In the genomic region with DNA sequence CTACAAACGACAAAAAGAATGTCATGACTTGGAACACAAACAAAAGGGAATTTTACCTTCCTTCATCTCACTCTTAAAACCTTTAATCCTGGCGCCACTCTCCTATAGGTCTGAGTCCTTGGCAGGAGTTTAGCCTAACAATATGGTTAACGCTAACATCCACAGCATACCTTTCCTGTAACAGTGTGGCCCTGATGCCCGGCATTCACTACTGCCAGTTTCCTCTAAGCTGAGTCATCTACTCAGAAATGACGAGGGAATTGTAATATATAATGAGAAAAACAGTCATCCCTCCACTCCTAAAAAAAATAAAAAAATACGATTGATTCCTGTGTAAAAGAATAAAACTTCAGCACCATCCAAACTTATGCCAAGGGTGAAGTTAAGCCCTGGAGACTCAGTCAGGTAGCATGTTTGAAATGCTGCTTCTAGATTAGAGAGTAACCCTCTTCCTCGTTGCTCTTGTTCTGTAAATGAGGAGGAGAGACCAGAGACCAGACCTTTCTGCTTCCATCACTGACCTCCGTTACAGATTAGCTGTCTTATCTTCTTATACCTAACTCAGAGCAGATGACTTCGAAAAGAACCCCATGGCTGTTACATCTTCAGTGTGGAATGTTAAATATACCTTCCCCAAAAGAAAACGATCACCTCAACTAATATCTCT, we compare ENCODE assay signal across 1 cellular context.
TF ChIP-seq lines count a peak whose summit lies in the region.

No MANE protein-coding gene starts in this region.

TF ChIP-seq in WTC11, 78 proteins besides CTCF, POLR2A, EP300 and RAD21:
- TF ChIP-seq, protein P1, sequence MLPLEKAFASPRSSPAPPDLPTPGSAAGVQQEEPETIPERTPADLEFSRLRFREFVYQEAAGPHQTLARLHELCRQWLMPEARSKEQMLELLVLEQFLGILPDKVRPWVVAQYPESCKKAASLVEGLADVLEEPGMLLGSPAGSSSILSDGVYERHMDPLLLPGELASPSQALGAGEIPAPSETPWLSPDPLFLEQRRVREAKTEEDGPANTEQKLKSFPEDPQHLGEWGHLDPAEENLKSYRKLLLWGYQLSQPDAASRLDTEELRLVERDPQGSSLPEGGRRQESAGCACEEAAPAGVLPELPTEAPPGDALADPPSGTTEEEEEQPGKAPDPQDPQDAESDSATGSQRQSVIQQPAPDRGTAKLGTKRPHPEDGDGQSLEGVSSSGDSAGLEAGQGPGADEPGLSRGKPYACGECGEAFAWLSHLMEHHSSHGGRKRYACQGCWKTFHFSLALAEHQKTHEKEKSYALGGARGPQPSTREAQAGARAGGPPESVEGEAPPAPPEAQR (CRISPR knock-in tag; IDR thresholded peaks at IDR 0.05): no peak
- no peak for TF ChIP-seq ZNF232 (CRISPR knock-in tag; IDR thresholded peaks at IDR 0.05)
